In genomic region chr10:93080350-93081046, GRCh38 we compare ENCODE assay signal across 8 cellular contexts. TPM values are rescaled to one million over a fixed set of nuclear protein-coding genes. Genes with fewer than 3 reads are reported as not detected.
A peak's percentile ranks its signal among the peaks of the same experiment; 100 is the strongest.
DNase-seq lines count a peak whose midpoint lies in the region; ATAC-seq and TF ChIP-seq lines count a peak whose summit lies in the region.

No MANE protein-coding gene starts in this region.

- CTCF ChIA-PET in CD4-positive, alpha-beta memory T cell (lab: Charles Lee; ENCODE audit: partially characterized antibody) = interaction anchor here (0.6 to 4.2 kb wide), 22 partner anchors 9 to 436 kb away, joined by 3 to 38 read pairs (median 3); partner anchors contain the start of gene MYOF
- CTCF ChIA-PET in PC-3 (lab: Charles Lee) = no interaction called here

- H3K9me3 ChIP-seq in CD4-positive, alpha-beta memory T cell (ENCODE audit: control insufficient read depth in 1 of 2, low read length in 2 of 2) = no peaks in the 10 kb centered on the region
- H3K9me3 ChIP-seq in PC-3 (ENCODE audit: low read length) (no peaks in the 10 kb centered on the region), gastroesophageal sphincter (no peaks in the 10 kb centered on the region), ovary (no peaks in the 10 kb centered on the region)

- no peaks in the 10 kb centered on the region for H3K9me2 ChIP-seq in PC-3 (replicated peaks; ENCODE audit: low read length)

- no peak overlapping the region for H3K4me3 ChIP-seq in CD4-positive, alpha-beta memory T cell (ENCODE audit: low read length in 2 of 2)
- H3K4me3 ChIP-seq in PC-3 (ENCODE audit: low read length) (peak overlapping the region; percentile 37; the same call in 1 of the 2 replicates), gastroesophageal sphincter (no peak overlapping the region), ovary (no peak overlapping the region)

- H3K36me3 ChIP-seq in CD4-positive, alpha-beta memory T cell (ENCODE audit: insufficient read depth, low read length) = no peaks in the 10 kb centered on the region
- H3K36me3 ChIP-seq in PC-3 (ENCODE audit: low read depth, low read length) (no peaks in the 10 kb centered on the region), gastroesophageal sphincter (no peaks in the 10 kb centered on the region), ovary (no peaks in the 10 kb centered on the region)

- no TSS peak for BruUV-seq in PC-3 (replicated peaks; lab: Mats Ljungman, UMichigan)

- H3F3A ChIP-seq in PC-3 (ENCODE audit: low read length, unreplicated experiment) = no peaks in the 10 kb centered on the region

- TF ChIP-seq CTCF in PC-3 (conservative IDR thresholded peaks at IDR 0.05; ENCODE audit: low read depth, low read length) (peak; percentile 81), gastroesophageal sphincter (IDR thresholded peaks at IDR 0.05) (peak in 3 of 4 experiments; percentile 64 to 83 (median 69)), ovary (IDR thresholded peaks at IDR 0.05) (peak; percentile 28 to 58 (median 37))

- WGBS in gastroesophageal sphincter (ENCODE audit: low coverage in 1 of 2), 2 donors = 28 to 63% methylated on average over 3 to 4 of the region's 22 CpGs
- WGBS in ovary, 3 donors = 55 to 59% (median 56%) methylated on average over 22 of the region's 22 CpGs

- peak in 4 of 5 donors; percentile 43 to 47 (median 46) for DNase-seq in CD4-positive, alpha-beta memory T cell
- peak; percentile 48 for DNase-seq in PC-3
- peak in 3 of 5 donors; percentile 22 to 52 (median 29) for DNase-seq in ovary

- H3K4me3 Mint-ChIP-seq in CD4-positive, alpha-beta memory T cell = peak overlapping the region in 4 of 8 donors; percentile 33 to 71 (median 62)
- peak overlapping the region; percentile 6 for H3K4me3 Mint-ChIP-seq in activated T-helper 17 cell treated with anti-CD3 and anti-CD28 coated beads, Interleukin-2, amount 50 U/mL, for 72 hours

- H3K27ac Mint-ChIP-seq in CD4-positive, alpha-beta memory T cell = no peak overlapping the region
- peak overlapping the region; percentile 5 for H3K27ac Mint-ChIP-seq in activated T-helper 17 cell treated with anti-CD3 and anti-CD28 coated beads, Interleukin-2, amount 50 U/mL, for 72 hours

- H3K9ac ChIP-seq in PC-3 (ENCODE audit: low read length) = no peak overlapping the region

- no peaks in the 10 kb centered on the region for H3K79me2 ChIP-seq in PC-3 (ENCODE audit: low read length)

- TF ChIP-seq EP300 in gastroesophageal sphincter (IDR thresholded peaks at IDR 0.05) (no peak), ovary (IDR thresholded peaks at IDR 0.05) (no peak)

- peaks cover 2 to 10% (median 7%) of the 10 kb centered on the region in 4 donors for H3K4me1 Mint-ChIP-seq in CD4-positive, alpha-beta memory T cell
- H3K4me1 Mint-ChIP-seq in activated T-helper 17 cell treated with anti-CD3 and anti-CD28 coated beads, Interleukin-2, amount 50 U/mL, for 72 hours = peaks cover 9% of the 10 kb centered on the region

- POLR2A ChIA-PET in CD4-positive, alpha-beta memory T cell (lab: Charles Lee; ENCODE audit: partially characterized antibody) = no interaction called here
- POLR2A ChIA-PET in PC-3 (lab: Charles Lee; ENCODE audit: unreplicated experiment) = interaction anchor here (0.6 kb wide), 1 partner anchor 31 kb away, joined by 3 read pairs; no protein-coding TSS in a partner anchor

- no peak for TF ChIP-seq POLR2A in gastroesophageal sphincter (IDR thresholded peaks at IDR 0.05)
- no peak for TF ChIP-seq POLR2A in ovary (IDR thresholded peaks at IDR 0.05)

- H3K4me2 ChIP-seq in PC-3 (ENCODE audit: low read length) = peak overlapping the region; percentile 75

- intact Hi-C loops in CD4-positive, alpha-beta memory T cell (cut with micrococcal nuclease) = loop anchor here (1.0 kb wide), 2 partner anchors 195 to 272 kb away; no protein-coding TSS in a partner anchor
- intact Hi-C loops in PC-3 (cut with micrococcal nuclease) (loop anchor here (1.0 kb wide), 1 partner anchor 209 kb away; no protein-coding TSS in a partner anchor), ovary (cut with DNase I) (loop anchor here in 3 of 4 donors (5.0 to 10.0 kb wide), 3 partner anchors 204 to 274 kb away; no protein-coding TSS in a partner anchor)

- H2AFZ ChIP-seq in PC-3 (ENCODE audit: low read length) = peak overlapping the region; percentile 84

- no peaks in the 10 kb centered on the region for H3K36me3 Mint-ChIP-seq in CD4-positive, alpha-beta memory T cell
- no peaks in the 10 kb centered on the region for H3K36me3 Mint-ChIP-seq in activated T-helper 17 cell treated with anti-CD3 and anti-CD28 coated beads, Interleukin-2, amount 50 U/mL, for 72 hours (ENCODE audit: low read depth)

- peaks cover 0 to 2% (median 0%) of the 10 kb centered on the region in 8 donors for H3K9me3 Mint-ChIP-seq in CD4-positive, alpha-beta memory T cell
- H3K9me3 Mint-ChIP-seq in activated T-helper 17 cell treated with anti-CD3 and anti-CD28 coated beads, Interleukin-2, amount 50 U/mL, for 72 hours = no peaks in the 10 kb centered on the region

- peaks cover 4% of the 10 kb centered on the region for H3K4me1 ChIP-seq in CD4-positive, alpha-beta memory T cell (ENCODE audit: insufficient read depth, low read length)
- H3K4me1 ChIP-seq in PC-3 (ENCODE audit: insufficient read depth, low read length) = no peaks in the 10 kb centered on the region
- H3K4me1 ChIP-seq in gastroesophageal sphincter = peaks cover 0 to 11% (median 0%) of the 10 kb centered on the region in 3 donors
- no peaks in the 10 kb centered on the region for H3K4me1 ChIP-seq in ovary (ENCODE audit: insufficient read depth)

- ATAC-seq in GM21723 (IDR thresholded peaks at IDR 0.05; ENCODE audit: unreplicated experiment) = peak; percentile 61
- peak; percentile 62 for ATAC-seq in PC-3
- ATAC-seq in activated T-helper 17 cell treated with anti-CD3 and anti-CD28 coated beads, Interleukin-2, amount 50 U/mL, for 72 hours (replicated peaks) = peak; percentile 64
- peak; percentile 62 for ATAC-seq in gastroesophageal sphincter
- no peak for ATAC-seq in HG03460 (IDR thresholded peaks at IDR 0.05; ENCODE audit: unreplicated experiment)
- no peak for ATAC-seq in HG03457 (IDR thresholded peaks at IDR 0.05; ENCODE audit: unreplicated experiment)

- H4K20me1 ChIP-seq in PC-3 (ENCODE audit: low read length) = no peaks in the 10 kb centered on the region

- H3K27me3 ChIP-seq in CD4-positive, alpha-beta memory T cell (ENCODE audit: insufficient read depth, low read length) = no peaks in the 10 kb centered on the region
- H3K27me3 ChIP-seq in PC-3 (ENCODE audit: low read length) (no peaks in the 10 kb centered on the region), gastroesophageal sphincter (peaks cover 55% of the 10 kb centered on the region), ovary (no peaks in the 10 kb centered on the region)

- peaks cover 17 to 39% of the 10 kb centered on the region in 2 donors for H3K27me3 Mint-ChIP-seq in CD4-positive, alpha-beta memory T cell
- H3K27me3 Mint-ChIP-seq in activated T-helper 17 cell treated with anti-CD3 and anti-CD28 coated beads, Interleukin-2, amount 50 U/mL, for 72 hours = peaks cover 35% of the 10 kb centered on the region

- no peak overlapping the region for H3K27ac ChIP-seq in CD4-positive, alpha-beta memory T cell (ENCODE audit: low read depth, low read length)
- no peak overlapping the region for H3K27ac ChIP-seq in PC-3 (ENCODE audit: low read length)
- no peak overlapping the region for H3K27ac ChIP-seq in gastroesophageal sphincter
- no peak overlapping the region for H3K27ac ChIP-seq in ovary

RNA-seq across cellular contexts. Expression of gene CYP26A1, which starts 6.8 kb away (rescaled TPM):
- total RNA-seq in CD4-positive, alpha-beta memory T cell = not detected
- polyA plus RNA-seq in CD4-positive, alpha-beta memory T cell = not detected
- total RNA-seq in PC-3 (2014; rRNA removed) (0.26 TPM in 1 of 2 replicates, not detected in the other), gastroesophageal sphincter (not detected), ovary (under 1 TPM in 1 of 7 donors, not detected in 6; 0.22 TPM)
- under 1 TPM in 1 of 2 donors, not detected in 1; 0.40 TPM for total RNA-seq in activated T-helper 17 cell treated with anti-CD3 and anti-CD28 coated beads, Interleukin-2, amount 50 U/mL, for 72 hours
- polyA plus RNA-seq in ovary = not detected

RNA-seq across cellular contexts. Expression of gene CYP26C1, which starts 19.9 kb away (rescaled TPM):
- under 1 TPM; 0.20 to 0.22 TPM for total RNA-seq in CD4-positive, alpha-beta memory T cell
- under 1 TPM in 1 of 2 donors, not detected in 1; 0.08 TPM for polyA plus RNA-seq in CD4-positive, alpha-beta memory T cell
- total RNA-seq in PC-3 (2014; rRNA removed) (0.17 TPM in 1 of 2 replicates, not detected in the other), gastroesophageal sphincter (under 1 TPM in 1 of 4 donors, not detected in 3; 0.31 TPM), ovary (under 1 TPM in 4 of 7 donors, not detected in 3; 0.05 to 0.20 (median 0.08) TPM)
- not detected for total RNA-seq in activated T-helper 17 cell treated with anti-CD3 and anti-CD28 coated beads, Interleukin-2, amount 50 U/mL, for 72 hours
- polyA plus RNA-seq in ovary = under 1 TPM in 1 of 2 donors, not detected in 1; 0.07 TPM

Comparison
In these comparisons a context has a peak if more than half of its experiments do, and no peak if none do; other contexts are left out.
1. ATAC-seq: peak in GM21723 (single experiment), PC-3 (single experiment), activated T-helper 17 cell treated with anti-CD3 and anti-CD28 coated beads, Interleukin-2, amount 50 U/mL, for 72 hours (single experiment) and gastroesophageal sphincter (single experiment); none in HG03460 (single experiment) and HG03457 (single experiment).
2. Peak in every context shown above with its lines, with median percentiles within 50 percentile points of each other: DNase-seq and CTCF ChIP-seq.